In the genomic region with DNA sequence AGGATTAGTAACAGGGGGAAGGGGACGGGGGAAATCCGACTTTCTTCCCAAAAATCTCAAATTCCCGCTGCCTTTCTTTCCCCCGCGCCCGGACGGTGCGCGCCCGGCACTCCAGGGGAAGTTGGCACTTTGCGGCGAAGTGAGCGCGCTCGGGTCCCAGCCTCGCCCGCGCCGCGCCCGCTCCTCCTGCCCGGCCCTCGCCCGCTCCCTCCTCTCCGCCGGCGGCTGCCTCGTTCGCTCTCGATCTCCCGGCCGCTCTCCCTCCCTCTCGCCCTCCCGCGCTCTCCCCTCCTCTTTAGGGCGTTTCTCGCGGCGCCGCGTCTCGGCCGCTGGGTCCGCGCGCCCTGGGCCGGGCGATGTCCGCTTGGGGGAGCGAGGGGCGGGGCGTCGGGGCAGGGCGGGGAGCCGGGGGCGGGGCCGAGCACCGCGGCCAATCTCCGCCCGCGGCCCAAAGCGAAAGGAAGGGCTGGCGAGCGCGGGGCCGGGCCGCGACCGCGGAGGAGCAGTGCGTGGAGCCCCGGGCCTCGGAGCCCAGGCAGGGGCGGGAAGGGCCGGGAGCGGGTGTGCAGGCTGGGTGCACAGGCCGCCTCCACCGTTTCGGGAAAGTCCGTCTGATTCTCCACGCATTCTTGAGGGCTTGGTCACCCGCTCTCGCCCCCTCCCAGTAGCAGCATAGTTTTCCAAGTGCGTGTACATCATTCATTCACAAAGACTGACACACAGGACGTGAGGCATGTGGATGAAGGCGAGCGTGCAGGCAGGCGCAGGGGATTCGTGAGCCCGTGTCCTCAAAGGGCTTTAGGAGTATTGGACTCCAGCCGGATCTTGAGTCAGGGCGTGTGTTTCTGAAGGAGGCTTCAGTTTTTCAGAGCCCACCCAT, we compare ENCODE assay signal across 8 cellular contexts.
DNase-seq lines count a peak whose midpoint lies in the region; ATAC-seq and TF ChIP-seq lines count a peak whose summit lies in the region.

No MANE protein-coding gene starts in this region.

- TF ChIP-seq POLR2A in NB4 (IDR thresholded peaks at IDR 0.05; ENCODE audit: extremely low read depth, insufficient read length): peak; percentile 97
- TF ChIP-seq POLR2A in adrenal gland (IDR thresholded peaks at IDR 0.05): peak; percentile 61 to 98

- WGBS in adrenal gland, 4 donors: 0 to 2% (median 0%) methylated on average over 27 to 93 of the region's 93 CpGs

- peak overlapping the region; percentile 45 to 95 (median 87) for H3K27ac ChIP-seq in adrenal gland

- DNase-seq in GM12864 (ENCODE audit: low read depth): peak; percentile 61
- DNase-seq in NB4 (ENCODE audit: low read depth): peak; percentile 96
- DNase-seq in T follicular helper cell (ENCODE audit: low read depth): peak; percentile 70
- DNase-seq in adrenal gland: peak; percentile 92 to 94 (median 94)
- DNase-seq in left cardiac atrium: peak; percentile 95
- DNase-seq in posterior cingulate gyrus: peak; percentile 80 to 98 (median 87)
- peak; percentile 94 for DNase-seq in type B pancreatic cell (ENCODE audit: extremely low spot score, unreplicated experiment)

- H3K4me1 ChIP-seq in adrenal gland (replicated peaks in 1 of 2): peaks cover 7 to 13% of the 10 kb centered on the region in 2 donors

- H3K27ac Mint-ChIP-seq in type B pancreatic cell: peak overlapping the region; percentile 94

- no peak for TF ChIP-seq CTCF in GM12864 (IDR thresholded peaks at IDR 0.05; ENCODE audit: low read depth, low read length, missing control alignments)
- no peak for TF ChIP-seq CTCF in NB4 (IDR thresholded peaks at IDR 0.05; ENCODE audit: low read depth, low read length)
- peak in 1 of 6 experiments; percentile 10 for TF ChIP-seq CTCF in adrenal gland (IDR thresholded peaks at IDR 0.05)
- no peak for TF ChIP-seq CTCF in type B pancreatic cell (conservative IDR thresholded peaks at IDR 0.05)

- no peaks in the 10 kb centered on the region for H3K27me3 ChIP-seq in adrenal gland

- H3K36me3 Mint-ChIP-seq in type B pancreatic cell: no peaks in the 10 kb centered on the region

- peak overlapping the region; percentile 88 for H3K4me3 ChIP-seq in GM12864 (ENCODE audit: low read depth, low read length)
- H3K4me3 ChIP-seq in NB4 (ENCODE audit: low read depth, low read length): peak overlapping the region; percentile 76
- H3K4me3 ChIP-seq in adrenal gland: peak overlapping the region in 3 of 4 donors; percentile 55 to 90 (median 78)

- H3K4me3 Mint-ChIP-seq in type B pancreatic cell: peak overlapping the region; percentile 89

- H3K4me1 Mint-ChIP-seq in type B pancreatic cell (ENCODE audit: unreplicated experiment): peaks cover 61% of the 10 kb centered on the region

- no peaks in the 10 kb centered on the region for H3K9me3 ChIP-seq in adrenal gland (replicated peaks in 1 of 3)

- peaks cover 21% of the 10 kb centered on the region for H3K27me3 Mint-ChIP-seq in type B pancreatic cell

- ATAC-seq in HG02571 (IDR thresholded peaks at IDR 0.05; ENCODE audit: unreplicated experiment) (peak; percentile 84), left cardiac atrium (peak; percentile 97 to 98)

- intact Hi-C loops in adrenal gland (cut with DNase I) (no loop called here), left cardiac atrium (cut with DNase I) (loop anchor here in 1 of 2 donors (5.0 to 10.0 kb wide), 2 partner anchors 55 to 102 kb away; no protein-coding TSS in a partner anchor), posterior cingulate gyrus (cut with DNase I) (no loop called here)

- H3K36me3 ChIP-seq in adrenal gland (replicated peaks in 1 of 2): no peaks in the 10 kb centered on the region

- no peaks in the 10 kb centered on the region for H3K9me3 Mint-ChIP-seq in type B pancreatic cell

Comparison
In these comparisons a context has a peak if more than half of its experiments do, and no peak if none do; other contexts are left out.
1. Peak in every context shown above with its lines: DNase-seq, ATAC-seq, H3K4me3 ChIP-seq and H3K27ac ChIP-seq.